Comparison of ENCODE assay signal across 15 cellular contexts in the genomic region with DNA sequence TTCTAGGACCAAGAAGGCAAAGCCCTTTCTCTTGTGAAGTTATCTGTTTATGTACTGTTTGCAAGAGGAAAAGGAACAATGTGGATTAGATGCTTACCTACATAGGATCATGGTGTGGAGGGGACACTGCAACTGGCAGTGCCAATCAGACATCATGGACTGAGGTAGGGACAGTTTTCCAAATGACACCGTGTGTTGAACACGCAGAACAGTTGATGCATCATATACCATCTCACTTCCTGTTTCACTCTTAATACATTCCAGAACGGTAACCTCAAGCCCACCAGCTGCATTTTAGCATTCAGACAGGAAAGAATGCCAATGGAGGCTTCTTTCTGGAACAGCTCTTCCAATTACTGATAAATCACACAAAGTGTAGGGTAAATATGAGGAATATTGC.
DNase-seq lines count a peak whose midpoint lies in the region; ATAC-seq and TF ChIP-seq lines count a peak whose summit lies in the region.
"Had no signal": no experiment of that assay in that cellular context is flagged by ENCODE, and none has a peak within 500 bp of the region (broad histone marks: within the 10 kb centered on the region; RNA-seq: fewer than 3 reads in every experiment).

No MANE protein-coding gene starts in this region.

- no peak overlapping the region for H3K27ac ChIP-seq in A673 (ENCODE audit: low read depth, low read length, poor library complexity, severe bottlenecking)

- peak; percentile 21 for DNase-seq in A673 (ENCODE audit: low spot score)
- no peak for DNase-seq in left colon
- no peak for DNase-seq in OCI-M1 (lab: John Stamatoyannopoulos, UW)
- DNase-seq in COLO829 (ENCODE audit: low spot score): no peak
- DNase-seq in NCI-H1694 treated with DMSO at 0.1 percent for 48 hours (lab: John Stamatoyannopoulos, UW): no peak
- DNase-seq: caudate nucleus, DMS79 treated with DMSO at 0.1 percent for 48 hours, midbrain, NCI-H2029, NCI-H524 treated with DMSO at 0.1 percent for 48 hours had no signal

- H3K4me3 ChIP-seq in A673 (ENCODE audit: low read depth, low read length, poor library complexity, severe bottlenecking): no peak overlapping the region

- no peak for TF ChIP-seq CTCF in A673 (conservative IDR thresholded peaks at IDR 0.05; ENCODE audit: low read depth, low read length)

- intact Hi-C loops in A673 (cut with micrococcal nuclease; ENCODE audit: unreplicated experiment): no loop called here
- intact Hi-C loops in left colon (cut with DNase I, micrococcal nuclease): no loop called here

- peak; percentile 74 for ATAC-seq in GM18907 (IDR thresholded peaks at IDR 0.05; ENCODE audit: unreplicated experiment)
- ATAC-seq in HG02623 (IDR thresholded peaks at IDR 0.05; ENCODE audit: unreplicated experiment): peak; percentile 74
- ATAC-seq in HG03565 (IDR thresholded peaks at IDR 0.05; ENCODE audit: unreplicated experiment): peak; percentile 78
- no peak for ATAC-seq in left colon
- ATAC-seq: activated T-helper 17 cell treated with anti-CD3 and anti-CD28 coated beads, Interleukin-2, amount 50 U/mL, for 72 hours; sciatic nerve had no signal

- POLR2A ChIA-PET in A673 (lab: Charles Lee; ENCODE audit: low non-redundant PET): no interaction called here

- H3K9me3 ChIP-seq in A673 (ENCODE audit: low read depth, low read length, poor library complexity, severe bottlenecking): no peaks in the 10 kb centered on the region

- BruUV-seq in A673 (replicated peaks; lab: Mats Ljungman, UMichigan): no TSS peak

- no peaks in the 10 kb centered on the region for H3K27me3 ChIP-seq in A673 (replicated peaks; ENCODE audit: insufficient read depth, low read depth, low read length, poor library complexity)

- H3K36me3 ChIP-seq in A673 (ENCODE audit: insufficient read depth, low read length, poor library complexity, severe bottlenecking): no peaks in the 10 kb centered on the region

- H3K4me1 ChIP-seq in A673 (ENCODE audit: insufficient read depth, low read length, poor library complexity, severe bottlenecking): no peaks in the 10 kb centered on the region

- CTCF ChIA-PET in A673 (lab: Charles Lee): no interaction called here
